9 cellular contexts compared by ENCODE assay signal in the genomic region with DNA sequence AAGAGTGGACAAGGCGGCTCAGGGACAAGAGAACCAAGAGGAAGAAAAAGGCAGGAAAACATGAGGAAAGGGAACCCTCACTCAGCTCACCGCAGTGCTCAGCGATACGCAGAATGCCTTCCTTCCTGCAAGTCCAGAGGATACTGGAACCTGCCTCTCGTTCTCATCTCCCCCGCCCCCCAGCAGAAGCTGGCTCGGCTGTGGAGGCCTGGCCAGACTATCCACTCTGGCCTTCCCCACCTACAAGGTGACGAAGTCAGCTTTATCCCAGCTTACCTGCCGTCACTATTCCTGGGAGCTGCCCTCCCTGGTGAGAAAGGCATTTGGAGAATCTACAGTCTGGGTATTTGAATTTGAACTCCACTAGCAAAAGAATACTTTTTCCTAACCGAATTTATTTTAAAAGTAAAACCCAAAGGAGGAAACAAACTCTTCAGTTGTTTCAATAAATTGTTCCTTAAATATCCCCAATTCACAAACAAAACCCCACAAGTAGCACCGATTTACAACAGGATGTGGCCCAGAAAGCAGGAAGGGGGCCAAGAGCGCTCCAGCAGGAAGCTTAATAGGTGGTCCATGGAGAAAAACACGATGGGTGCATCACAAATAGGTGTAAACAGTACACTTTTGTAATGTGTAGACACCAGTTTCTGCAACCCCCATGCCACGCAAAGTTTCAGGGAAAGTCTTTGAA. TPM values are rescaled to one million over a fixed set of nuclear protein-coding genes. Genes with fewer than 3 reads are reported as not detected.
A peak's percentile ranks its signal among the peaks of the same experiment; 100 is the strongest.
DNase-seq lines count a peak whose midpoint lies in the region; ATAC-seq, FAIRE-seq and TF ChIP-seq lines count a peak whose summit lies in the region.
"Had no signal": no experiment of that assay in that cellular context is flagged by ENCODE, and none has a peak within 500 bp of the region (broad histone marks: within the 10 kb centered on the region; RNA-seq: fewer than 3 reads in every experiment).

No MANE protein-coding gene starts in this region.

- FAIRE-seq in bronchial epithelial cell (lab: Jason Lieb, UNC), result no peak

- H3K27ac ChIP-seq in heart right ventricle (peak overlapping the region; percentile 40 to 99 (median 80)), lower lobe of right lung (peak overlapping the region; percentile 86), urinary bladder (ENCODE audit: low read depth) (peak overlapping the region; percentile 91)

- H3K27me3 ChIP-seq in heart right ventricle, result no peaks in the 10 kb centered on the region
- H3K27me3 ChIP-seq in bronchial epithelial cell (ENCODE audit: control insufficient read depth, insufficient read depth, low read length), result no peaks in the 10 kb centered on the region
- no peaks in the 10 kb centered on the region for H3K27me3 ChIP-seq in lower lobe of right lung (ENCODE audit: low read depth)

- ATAC-seq in heart right ventricle (peak in 1 of 8 donors; percentile 19), lower lobe of right lung (no peak), GM18520 (IDR thresholded peaks at IDR 0.05; ENCODE audit: unreplicated experiment) (no peak), GM21717 (IDR thresholded peaks at IDR 0.05; ENCODE audit: unreplicated experiment) (no peak)

- intact Hi-C loops in heart right ventricle (cut with DNase I) (loop anchor here in 1 of 10 donors (5.0 kb wide), 1 partner anchor 51 kb away; no protein-coding TSS in a partner anchor), cardiac septum (cut with DNase I) (no loop called here), lower lobe of right lung (cut with DNase I) (no loop called here)

- H3K9me3 ChIP-seq in heart right ventricle, result no peaks in the 10 kb centered on the region
- H3K9me3 ChIP-seq in lower lobe of right lung, result no peaks in the 10 kb centered on the region

- WGBS in heart right ventricle, 2 donors, result 41 to 56% methylated on average over 14 of the region's 14 CpGs
- WGBS in urinary bladder, result 38% methylated on average over 14 of the region's 14 CpGs

- H3K4me3 ChIP-seq in heart right ventricle, result peak overlapping the region; percentile 11 to 71 (median 58)
- peak overlapping the region; percentile 36 for H3K4me3 ChIP-seq in bronchial epithelial cell (ENCODE audit: low read depth, low read length)
- H3K4me3 ChIP-seq in lower lobe of right lung, result peak overlapping the region; percentile 67
- H3K4me3 ChIP-seq in urinary bladder (ENCODE audit: low read depth, low read length), result peak overlapping the region; percentile 62

- TF ChIP-seq CTCF in heart right ventricle (IDR thresholded peaks at IDR 0.05) (no peak), bronchial epithelial cell (IDR thresholded peaks at IDR 0.05; ENCODE audit: insufficient read depth, low read length, severe bottlenecking) (no peak), lower lobe of right lung (IDR thresholded peaks at IDR 0.05) (no peak)

- H3K36me3 ChIP-seq in heart right ventricle (peaks cover 0 to 11% (median 0%) of the 10 kb centered on the region in 9 donors), bronchial epithelial cell (ENCODE audit: control insufficient read depth, insufficient read depth, low read length) (no peaks in the 10 kb centered on the region), lower lobe of right lung (peaks cover 10% of the 10 kb centered on the region), urinary bladder (ENCODE audit: insufficient read depth) (no peaks in the 10 kb centered on the region)

- H3K4me1 ChIP-seq in heart right ventricle (peaks cover 14 to 59% (median 52%) of the 10 kb centered on the region in 9 donors), lower lobe of right lung (peaks cover 54% of the 10 kb centered on the region), urinary bladder (ENCODE audit: insufficient read depth) (peaks cover 1% of the 10 kb centered on the region)

- DNase-seq in heart right ventricle (no peak), cardiac septum (ENCODE audit: low spot score) (no peak), bronchial epithelial cell (ENCODE audit: low read depth) (no peak), lower lobe of right lung (peak; percentile 18), anterior cingulate cortex (lab: John Stamatoyannopoulos, UW) (no peak)
- DNase-seq: amniotic stem cell had no signal

RNA-seq across cellular contexts. Expression of a gene that starts 2.1 kb away (rescaled TPM):
- total RNA-seq in heart right ventricle (10 to 100 TPM; 31.4 to 44.6 (median 37.6) TPM), cardiac septum (38.9 TPM), bronchial epithelial cell (26.9 and 31.6 TPM in 2 replicates), lower lobe of right lung (54.6 TPM), urinary bladder (50.1 TPM)
- polyA plus RNA-seq in heart right ventricle (10 to 100 TPM; 16.0 to 21.9 TPM), urinary bladder (44.1 TPM)

RNA-seq across cellular contexts. Expression of a gene that starts 9.6 kb away (rescaled TPM):
- total RNA-seq in heart right ventricle, result 10 to 100 TPM; 13.7 to 19.9 (median 16.7) TPM
- 10 to 100 TPM in 1 of 2 donors, 1 to 10 TPM in 1; 7.0 to 10.2 TPM for polyA plus RNA-seq in heart right ventricle
- total RNA-seq in cardiac septum, result 16.4 TPM
- 69.2 and 71.2 TPM in 2 replicates for total RNA-seq in bronchial epithelial cell
- total RNA-seq in lower lobe of right lung, result 26.2 TPM
- 32.0 TPM for total RNA-seq in urinary bladder
- polyA plus RNA-seq in urinary bladder, result 21.4 TPM

RNA-seq across cellular contexts. Expression of a gene that starts 24.1 kb away (rescaled TPM):
- 1 to 10 TPM in 4 of 10 donors, under 1 TPM in 6; 0.19 to 3.6 (median 0.62) TPM for total RNA-seq in heart right ventricle
- polyA plus RNA-seq in heart right ventricle, result 1 to 10 TPM; 2.3 to 8.3 TPM
- total RNA-seq in cardiac septum, result 1.7 TPM
- total RNA-seq in bronchial epithelial cell, result 0.13 and 0.53 TPM in 2 replicates
- 10.4 TPM for total RNA-seq in lower lobe of right lung
- 8.9 TPM for total RNA-seq in urinary bladder
- polyA plus RNA-seq in urinary bladder, result 3.2 TPM
